In genomic region chrX:41081821-41082220, GRCh38 we compare ENCODE assay signal across 29 cellular contexts.
"Had no signal": no experiment of that assay in that cellular context is flagged by ENCODE, and none has a peak within 500 bp of the region (broad histone marks: within the 10 kb centered on the region; RNA-seq: fewer than 3 reads in every experiment).

No MANE protein-coding gene starts in this region.

- ATAC-seq: activated T-cell treated with anti-CD3 and anti-CD28 coated beads, Interleukin-2, amount 50 U/mL, for 4 hours; activated T-helper 17 cell treated with anti-CD3 and anti-CD28 coated beads, Interleukin-2, amount 50 U/mL, for 72 hours; esophagus mucosa; gastrocnemius medialis; heart right ventricle; WTC11 had no signal

- FAIRE-seq: bronchial epithelial cell, endothelial cell of umbilical vein, TTC549 had no signal

- H3K9me3 ChIP-seq: gastrocnemius medialis, heart right ventricle had no signal

- H3K4me2 ChIP-seq: hepatocyte had no signal

- H2AFZ ChIP-seq: hepatocyte had no signal

- H3K27ac ChIP-seq: brain microvascular endothelial cell, gastrocnemius medialis, heart right ventricle, hepatocyte, VCaP had no signal

- H3K4me3 ChIP-seq: gastrocnemius medialis, heart right ventricle, hepatocyte had no signal

- H3K27me3 ChIP-seq: brain microvascular endothelial cell, gastrocnemius medialis, hepatocyte had no signal

- H3K36me3 ChIP-seq: brain microvascular endothelial cell, gastrocnemius medialis, heart right ventricle had no signal

- DNase-seq: activated CD4-positive, alpha-beta memory T cell treated with anti-CD3 and anti-CD28 coated beads, Interleukin-2, amount 10 ng/mL, durations not matched to agents 7 days and 5 days; activated CD4-positive, alpha-beta T cell treated with anti-CD3 and anti-CD28 coated beads for 1 hour; activated CD4-positive, alpha-beta T cell treated with anti-CD3 and anti-CD28 coated beads for 4 hours; activated CD4-positive, alpha-beta T cell treated with anti-CD3 and anti-CD28 coated beads, Interleukin-2, amount 10 ng/mL, durations not matched to agents 7 days and 5 days; activated CD4-positive, alpha-beta T cell treated with anti-CD3 and anti-CD28 coated beads, Interleukin-2, amount 50 U/mL, for 4 hours; activated CD8-positive, alpha-beta memory T cell treated with anti-CD3 and anti-CD28 coated beads for 24 hours; activated effector memory CD4-positive, alpha-beta T cell treated with Interleukin-2 at 50 U/mL for 16 hours; activated gamma-delta T cell treated with Interleukin-2 at 50 U/mL for 16 hours; activated naive CD4-positive, alpha-beta T cell treated with anti-CD3 and anti-CD28 coated beads, Interleukin-2, amount 50 U/mL, for 16 hours; activated naive CD4-positive, alpha-beta T cell treated with Interleukin-2 at 50 U/mL for 16 hours; activated T-cell treated with anti-CD3 and anti-CD28 coated beads, Interleukin-2, amount 50 U/mL, for 4 hours; amniotic stem cell; anterior cingulate cortex; brain microvascular endothelial cell; cortex of kidney; dermis blood vessel endothelial cell; effector CD4-positive, alpha-beta T cell; foreskin fibroblast; gastrocnemius medialis; heart right ventricle; T-helper 2 cell had no signal
